In genomic region chr12:113384778-113385177, GRCh38 we compare ENCODE assay signal across 24 cellular contexts.
"Had no signal": no experiment of that assay in that cellular context is flagged by ENCODE, and none has a peak within 500 bp of the region (broad histone marks: within the 10 kb centered on the region; RNA-seq: fewer than 3 reads in every experiment).

No MANE protein-coding gene starts in this region.

- H3K27ac ChIP-seq: brain microvascular endothelial cell, coronary artery had no signal

- ATAC-seq: activated T-helper 17 cell treated with anti-CD3 and anti-CD28 coated beads, Interleukin-2, amount 50 U/mL, for 72 hours; esophagus mucosa had no signal

- H3K4me1 Mint-ChIP-seq: activated CD4-positive, alpha-beta memory T cell treated with anti-CD3 and anti-CD28 coated beads, Interleukin-2, amount 10 ng/mL, durations not matched to agents 7 days and 5 days; activated CD4-positive, alpha-beta T cell treated with anti-CD3 and anti-CD28 coated beads, Interleukin-2, amount 10 ng/mL, durations not matched to agents 7 days and 5 days; activated T-helper 17 cell treated with anti-CD3 and anti-CD28 coated beads, Interleukin-2, amount 50 U/mL, for 72 hours; central memory CD8-positive, alpha-beta T cell; endodermal cell had no signal

- H3K27me3 ChIP-seq: brain microvascular endothelial cell, dorsolateral prefrontal cortex had no signal

- H3K27me3 Mint-ChIP-seq: activated CD4-positive, alpha-beta memory T cell treated with anti-CD3 and anti-CD28 coated beads, Interleukin-2, amount 10 ng/mL, durations not matched to agents 7 days and 5 days; activated CD4-positive, alpha-beta T cell treated with anti-CD3 and anti-CD28 coated beads, Interleukin-2, amount 10 ng/mL, durations not matched to agents 7 days and 5 days; activated naive CD8-positive, alpha-beta T cell; activated T-helper 17 cell treated with anti-CD3 and anti-CD28 coated beads, Interleukin-2, amount 50 U/mL, for 72 hours; central memory CD8-positive, alpha-beta T cell; dendritic cell treated with granulocyte-macrophage colony-stimulating factor and Interleukin-4, amounts not matched to agents 40 ng/mL and 50 ng/mL, for 4 days had no signal

- H3K4me3 Mint-ChIP-seq: activated CD4-positive, alpha-beta memory T cell treated with anti-CD3 and anti-CD28 coated beads, Interleukin-2, amount 10 ng/mL, durations not matched to agents 7 days and 5 days; activated CD4-positive, alpha-beta T cell treated with anti-CD3 and anti-CD28 coated beads, Interleukin-2, amount 10 ng/mL, durations not matched to agents 7 days and 5 days; activated naive CD8-positive, alpha-beta T cell; activated T-cell treated with anti-CD3 and anti-CD28 coated beads, Interleukin-2, amount 50 U/mL, for 4 hours; activated T-helper 17 cell treated with anti-CD3 and anti-CD28 coated beads, Interleukin-2, amount 50 U/mL, for 72 hours; central memory CD8-positive, alpha-beta T cell; dendritic cell treated with granulocyte-macrophage colony-stimulating factor and Interleukin-4, amounts not matched to agents 40 ng/mL and 50 ng/mL, for 4 days; endodermal cell had no signal

- H3K4me3 ChIP-seq: coronary artery, dorsolateral prefrontal cortex had no signal

- H3K9me3 Mint-ChIP-seq: activated CD4-positive, alpha-beta memory T cell treated with anti-CD3 and anti-CD28 coated beads, Interleukin-2, amount 10 ng/mL, durations not matched to agents 7 days and 5 days; activated CD4-positive, alpha-beta T cell treated with anti-CD3 and anti-CD28 coated beads, Interleukin-2, amount 10 ng/mL, durations not matched to agents 7 days and 5 days; activated T-cell treated with anti-CD3 and anti-CD28 coated beads, Interleukin-2, amount 50 U/mL, for 4 hours; activated T-helper 17 cell treated with anti-CD3 and anti-CD28 coated beads, Interleukin-2, amount 50 U/mL, for 72 hours; central memory CD8-positive, alpha-beta T cell; dendritic cell treated with granulocyte-macrophage colony-stimulating factor and Interleukin-4, amounts not matched to agents 40 ng/mL and 50 ng/mL, for 4 days; endodermal cell had no signal

- DNase-seq: activated CD4-positive, alpha-beta memory T cell treated with anti-CD3 and anti-CD28 coated beads, Interleukin-2, amount 10 ng/mL, durations not matched to agents 7 days and 5 days; activated CD4-positive, alpha-beta T cell treated with anti-CD3 and anti-CD28 coated beads for 1 hour; activated CD4-positive, alpha-beta T cell treated with anti-CD3 and anti-CD28 coated beads for 4 hours; activated CD4-positive, alpha-beta T cell treated with anti-CD3 and anti-CD28 coated beads, Interleukin-2, amount 10 ng/mL, durations not matched to agents 7 days and 5 days; activated CD4-positive, alpha-beta T cell treated with anti-CD3 and anti-CD28 coated beads, Interleukin-2, amount 50 U/mL, for 4 hours; activated CD4-positive, CD25-positive, alpha-beta regulatory T cell; activated effector memory CD4-positive, alpha-beta T cell treated with Interleukin-2 at 50 U/mL for 16 hours; activated gamma-delta T cell treated with Interleukin-2 at 50 U/mL for 16 hours; activated naive CD4-positive, alpha-beta T cell treated with anti-CD3 and anti-CD28 coated beads, Interleukin-2, amount 50 U/mL, for 16 hours; activated naive CD4-positive, alpha-beta T cell treated with Interleukin-2 at 50 U/mL for 16 hours; activated T-cell treated with anti-CD3 and anti-CD28 coated beads, Interleukin-2, amount 50 U/mL, for 4 hours; amniotic stem cell; brain microvascular endothelial cell; dorsolateral prefrontal cortex; effector memory CD4-positive, alpha-beta T cell; endodermal cell; foreskin fibroblast; T-helper 2 cell had no signal

- H3K27ac Mint-ChIP-seq: activated CD4-positive, alpha-beta memory T cell treated with anti-CD3 and anti-CD28 coated beads, Interleukin-2, amount 10 ng/mL, durations not matched to agents 7 days and 5 days; activated naive CD8-positive, alpha-beta T cell; activated T-helper 17 cell treated with anti-CD3 and anti-CD28 coated beads, Interleukin-2, amount 50 U/mL, for 72 hours; dendritic cell treated with granulocyte-macrophage colony-stimulating factor and Interleukin-4, amounts not matched to agents 40 ng/mL and 50 ng/mL, for 4 days; endodermal cell had no signal
